7 cellular contexts compared by ENCODE assay signal in the genomic region with DNA sequence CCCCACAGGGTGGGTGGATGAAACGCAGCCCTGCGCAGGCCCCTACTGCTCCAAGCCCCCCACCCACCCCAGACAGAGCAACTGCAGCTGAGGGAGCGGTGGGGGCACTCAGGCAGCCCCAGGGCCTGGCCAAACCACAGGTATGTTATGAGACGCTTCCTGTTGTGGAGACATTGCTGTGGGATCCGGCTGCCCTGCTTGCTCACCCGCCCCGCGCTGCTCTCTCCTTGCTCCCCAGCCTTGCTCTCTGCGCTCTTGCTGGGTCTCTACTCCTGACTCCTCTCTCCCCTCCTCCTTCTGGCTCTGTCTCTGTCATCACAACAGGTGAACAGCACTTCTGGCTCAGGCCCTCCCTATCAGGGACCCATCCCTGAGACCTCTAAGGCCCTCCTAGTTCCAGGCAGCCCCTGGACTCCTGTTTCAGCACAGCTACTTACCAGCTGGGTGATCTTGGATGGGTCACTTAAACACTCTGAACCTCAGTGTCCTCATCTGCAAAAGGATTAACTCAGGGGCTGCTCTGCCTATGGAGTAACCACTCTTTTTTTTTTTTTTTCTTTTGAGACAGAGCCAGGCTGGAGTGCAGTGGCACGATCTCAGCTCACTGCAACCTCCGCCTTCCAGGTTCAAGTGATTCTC. TPM values are rescaled to one million over a fixed set of nuclear protein-coding genes. Genes with fewer than 3 reads are reported as not detected.
DNase-seq lines count a peak whose midpoint lies in the region; TF ChIP-seq lines count a peak whose summit lies in the region.

No MANE protein-coding gene starts in this region.

- no peak for TF ChIP-seq CTCF in epithelial cell of esophagus (IDR thresholded peaks at IDR 0.05; ENCODE audit: insufficient read depth, low read depth, low read length, missing control alignments)

- DNase-seq in HT1080 (ENCODE audit: low read depth) (peak; percentile 89), epithelial cell of esophagus (ENCODE audit: low read depth) (peak; percentile 79), Karpas-422 (no peak), NCI-H187 treated with DMSO at 0.1 percent for 48 hours (lab: John Stamatoyannopoulos, UW) (no peak), NCI-H2029 (lab: John Stamatoyannopoulos, UW) (no peak)
- peak; percentile 67 for DNase-seq in activated CD4-positive, alpha-beta T cell treated with anti-CD3 and anti-CD28 coated beads, Interleukin-2, amount 10 ng/mL, durations not matched to agents 7 days and 5 days
- DNase-seq in stimulated activated CD8-positive, alpha-beta memory T cell treated with anti-CD3 and anti-CD28 coated beads, Interleukin-4, amount 100 ng/mL, for 48 hours = peak; percentile 55

- H3K4me1 ChIP-seq in Karpas-422 (ENCODE audit: low read length) = no peaks in the 10 kb centered on the region

- peak overlapping the region; percentile 91 for H3K27ac Mint-ChIP-seq in activated CD4-positive, alpha-beta T cell treated with anti-CD3 and anti-CD28 coated beads, Interleukin-2, amount 10 ng/mL, durations not matched to agents 7 days and 5 days

- H3K4me2 ChIP-seq in Karpas-422 (ENCODE audit: low read depth, low read length, poor library complexity, severe bottlenecking) = no peak overlapping the region

- no peaks in the 10 kb centered on the region for H3K27me3 ChIP-seq in Karpas-422 (ENCODE audit: low read length)

- H3K9me3 Mint-ChIP-seq in activated CD4-positive, alpha-beta T cell treated with anti-CD3 and anti-CD28 coated beads, Interleukin-2, amount 10 ng/mL, durations not matched to agents 7 days and 5 days = no peaks in the 10 kb centered on the region

- H3K36me3 Mint-ChIP-seq in activated CD4-positive, alpha-beta T cell treated with anti-CD3 and anti-CD28 coated beads, Interleukin-2, amount 10 ng/mL, durations not matched to agents 7 days and 5 days (ENCODE audit: low read depth) = no peaks in the 10 kb centered on the region

- H2AFZ ChIP-seq in Karpas-422 (ENCODE audit: low read length) = no peak overlapping the region

- no peaks in the 10 kb centered on the region for H3K27me3 Mint-ChIP-seq in activated CD4-positive, alpha-beta T cell treated with anti-CD3 and anti-CD28 coated beads, Interleukin-2, amount 10 ng/mL, durations not matched to agents 7 days and 5 days

- H3K4me3 ChIP-seq in epithelial cell of esophagus (ENCODE audit: low read length) (no peak overlapping the region), Karpas-422 (ENCODE audit: low read length) (no peak overlapping the region)

- no peak overlapping the region for H3K27ac ChIP-seq in Karpas-422 (ENCODE audit: low read length)

- peaks cover 31% of the 10 kb centered on the region for H3K4me1 Mint-ChIP-seq in activated CD4-positive, alpha-beta T cell treated with anti-CD3 and anti-CD28 coated beads, Interleukin-2, amount 10 ng/mL, durations not matched to agents 7 days and 5 days

- no peak overlapping the region for H3K4me3 Mint-ChIP-seq in activated CD4-positive, alpha-beta T cell treated with anti-CD3 and anti-CD28 coated beads, Interleukin-2, amount 10 ng/mL, durations not matched to agents 7 days and 5 days

- CTCF ChIA-PET in activated CD4-positive, alpha-beta T cell treated with anti-CD3 and anti-CD28 coated beads, Interleukin-2, amount 10 ng/mL, durations not matched to agents 7 days and 5 days (lab: Charles Lee) = interaction anchor here (1.0 to 2.8 kb wide), 4 partner anchors 9 to 176 kb away, joined by 3 to 15 read pairs (median 12); a partner anchor contains a TSS

- H3K79me2 ChIP-seq in Karpas-422 (ENCODE audit: low read length) = no peaks in the 10 kb centered on the region

- H3K9me3 ChIP-seq in Karpas-422 (ENCODE audit: low read length) = no peaks in the 10 kb centered on the region

- POLR2A ChIA-PET in activated CD4-positive, alpha-beta T cell treated with anti-CD3 and anti-CD28 coated beads, Interleukin-2, amount 10 ng/mL, durations not matched to agents 7 days and 5 days (lab: Charles Lee) = no interaction called here

- no peaks in the 10 kb centered on the region for H3K9me2 ChIP-seq in Karpas-422 (replicated peaks; ENCODE audit: insufficient read depth, low read length)

- no peaks in the 10 kb centered on the region for H3K36me3 ChIP-seq in Karpas-422 (ENCODE audit: insufficient read depth, low read length)

- 0 out of 2 replicates have a peak, but pooled peaks cover 3% of the 10 kb centered on the region for H4K20me1 ChIP-seq in Karpas-422 (ENCODE audit: insufficient read depth, low read depth, low read length)

- H3K9ac ChIP-seq in Karpas-422 (ENCODE audit: low read length) = no peak overlapping the region

RNA-seq across cellular contexts. Expression of a gene that starts 15.9 kb away (rescaled TPM):
- 1.2 and 1.5 TPM in 2 replicates for total RNA-seq in HT1080 (2014; rRNA removed; shearing (Covaris generic))
- 1.1 TPM in 2 replicates for polyA plus RNA-seq in HT1080 (2015; cell fraction: cytosol; rRNA removed)
- 2.8 and 2.9 TPM in 2 replicates for polyA plus RNA-seq in HT1080 (2015; cell fraction: nucleus; rRNA removed)
- total RNA-seq in activated CD4-positive, alpha-beta T cell treated with anti-CD3 and anti-CD28 coated beads, Interleukin-2, amount 10 ng/mL, durations not matched to agents 7 days and 5 days = not detected
- 0.04 TPM in 1 of 2 replicates, not detected in the other for total RNA-seq in Karpas-422 (2014; rRNA removed; shearing (Covaris generic); ENCODE audit: low replicate concordance)

RNA-seq across cellular contexts. Expression of a gene that starts 20.5 kb away (rescaled TPM):
- 104 and 112 TPM in 2 replicates for total RNA-seq in HT1080 (2014; rRNA removed; shearing (Covaris generic))
- polyA plus RNA-seq in HT1080 (2015; cell fraction: cytosol; rRNA removed) = 56.5 and 65.9 TPM in 2 replicates
- polyA plus RNA-seq in HT1080 (2015; cell fraction: nucleus; rRNA removed) = 39.0 and 40.3 TPM in 2 replicates
- 10 to 100 TPM; 27.2 to 29.5 TPM for total RNA-seq in activated CD4-positive, alpha-beta T cell treated with anti-CD3 and anti-CD28 coated beads, Interleukin-2, amount 10 ng/mL, durations not matched to agents 7 days and 5 days
- 29.3 and 42.8 TPM in 2 replicates for total RNA-seq in Karpas-422 (2014; rRNA removed; shearing (Covaris generic); ENCODE audit: low replicate concordance)

RNA-seq across cellular contexts. Expression of a gene that starts 25.3 kb away (rescaled TPM):
- not detected in 2 replicates for total RNA-seq in HT1080 (2014; rRNA removed; shearing (Covaris generic))
- 0.15 TPM in 1 of 2 replicates, not detected in the other for polyA plus RNA-seq in HT1080 (2015; cell fraction: cytosol; rRNA removed)
- polyA plus RNA-seq in HT1080 (2015; cell fraction: nucleus; rRNA removed) = 0.26 TPM in 1 of 2 replicates, not detected in the other
- total RNA-seq in activated CD4-positive, alpha-beta T cell treated with anti-CD3 and anti-CD28 coated beads, Interleukin-2, amount 10 ng/mL, durations not matched to agents 7 days and 5 days = not detected
- 0.86 and 1.7 TPM in 2 replicates for total RNA-seq in Karpas-422 (2014; rRNA removed; shearing (Covaris generic); ENCODE audit: low replicate concordance)

RNA-seq across cellular contexts. Expression of a gene that starts 40.1 kb away (rescaled TPM):
- total RNA-seq in HT1080 (2014; rRNA removed; shearing (Covaris generic)) = 97.2 and 112 TPM in 2 replicates
- 141 and 145 TPM in 2 replicates for polyA plus RNA-seq in HT1080 (2015; cell fraction: cytosol; rRNA removed)
- 75.1 and 98.2 TPM in 2 replicates for polyA plus RNA-seq in HT1080 (2015; cell fraction: nucleus; rRNA removed)
- 10 to 100 TPM; 57.5 to 59.3 TPM for total RNA-seq in activated CD4-positive, alpha-beta T cell treated with anti-CD3 and anti-CD28 coated beads, Interleukin-2, amount 10 ng/mL, durations not matched to agents 7 days and 5 days
- 46.7 and 81.0 TPM in 2 replicates for total RNA-seq in Karpas-422 (2014; rRNA removed; shearing (Covaris generic); ENCODE audit: low replicate concordance)

RNA-seq across cellular contexts. Expression of a gene that starts 46.8 kb away (rescaled TPM):
- total RNA-seq in HT1080 (2014; rRNA removed; shearing (Covaris generic)) = 200 and 234 TPM in 2 replicates
- polyA plus RNA-seq in HT1080 (2015; cell fraction: cytosol; rRNA removed) = 173 and 193 TPM in 2 replicates
- 131 and 147 TPM in 2 replicates for polyA plus RNA-seq in HT1080 (2015; cell fraction: nucleus; rRNA removed)
- total RNA-seq in activated CD4-positive, alpha-beta T cell treated with anti-CD3 and anti-CD28 coated beads, Interleukin-2, amount 10 ng/mL, durations not matched to agents 7 days and 5 days = 100 to 1,000 TPM; 209 to 226 TPM
- total RNA-seq in Karpas-422 (2014; rRNA removed; shearing (Covaris generic); ENCODE audit: low replicate concordance) = 24.1 and 87.3 TPM in 2 replicates

Comparison
In these comparisons a context has a peak if more than half of its experiments do, and no peak if none do; other contexts are left out.
1. DNase-seq: peak in HT1080 (single experiment), activated CD4-positive, alpha-beta T cell treated with anti-CD3 and anti-CD28 coated beads, Interleukin-2, amount 10 ng/mL, durations not matched to agents 7 days and 5 days (single experiment), epithelial cell of esophagus (single experiment) and stimulated activated CD8-positive, alpha-beta memory T cell treated with anti-CD3 and anti-CD28 coated beads, Interleukin-4, amount 100 ng/mL, for 48 hours (single experiment); none in Karpas-422 (single experiment), NCI-H187 treated with DMSO at 0.1 percent for 48 hours (single experiment) and NCI-H2029 (single experiment).